8 cellular contexts compared by ENCODE assay signal in genomic region chr20:37706298-37706697, GRCh38.
"Had no signal": no experiment of that assay in that cellular context is flagged by ENCODE, and none has a peak within 500 bp of the region (broad histone marks: within the 10 kb centered on the region; RNA-seq: fewer than 3 reads in every experiment).

No MANE protein-coding gene starts in this region.

- H3K4me1 ChIP-seq: HAP-1 had no signal

- H3K36me3 ChIP-seq: HAP-1 had no signal

- H3K9ac ChIP-seq: GM23248, KMS-11 had no signal

- DNase-seq: GM23248, GOT3, H7, Karpas-422, KBM-7 had no signal

- FAIRE-seq: HTR-8/SVneo had no signal

- H2AFZ ChIP-seq: GM23248 had no signal

- H3K4me3 ChIP-seq: GM23248, HAP-1 had no signal

- H3K9me3 ChIP-seq: HAP-1 had no signal

- H3K27ac ChIP-seq: GM23248, KMS-11 had no signal

- H3K4me2 ChIP-seq: KMS-11 had no signal
